Comparison of ENCODE assay signal across 8 cellular contexts in the genomic region with DNA sequence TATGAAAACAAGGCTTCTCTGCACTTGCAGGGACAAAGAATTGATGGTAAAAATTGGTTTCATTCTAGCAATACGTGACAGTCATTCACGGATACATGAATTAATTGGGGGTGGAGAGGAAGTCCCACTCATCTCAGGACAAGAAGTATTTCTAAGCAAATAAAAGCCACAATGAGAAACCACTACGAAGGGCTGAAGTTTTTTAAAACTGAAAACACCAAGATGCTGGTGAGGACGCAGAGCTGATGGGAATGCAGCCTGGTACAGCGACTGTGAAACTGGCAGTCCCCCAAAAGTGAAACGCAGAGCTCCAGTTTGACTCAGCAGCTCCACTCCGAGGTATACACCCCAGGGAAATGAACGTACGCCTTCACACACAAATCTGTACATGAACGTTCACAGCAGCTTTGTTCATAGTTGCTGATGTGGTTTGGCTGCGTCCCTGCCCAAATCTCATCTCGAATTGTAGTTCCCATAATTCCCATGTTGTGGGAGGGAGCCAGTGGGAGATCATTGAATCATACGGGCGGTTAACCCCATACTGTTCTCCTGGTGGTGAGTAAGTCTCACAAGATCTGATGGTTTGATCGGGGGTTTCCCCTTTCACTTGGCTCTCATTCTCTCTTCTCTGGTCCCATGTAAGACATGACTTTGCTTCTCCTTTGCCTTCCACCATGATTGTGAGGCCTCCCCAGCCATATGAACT.
DNase-seq lines count a peak whose midpoint lies in the region; ATAC-seq and TF ChIP-seq lines count a peak whose summit lies in the region.

No MANE protein-coding gene starts in this region.

- TF ChIP-seq POLR2A in heart left ventricle (IDR thresholded peaks at IDR 0.05): no peak

- peak in 2 of 4 donors; percentile 11 to 45 for ATAC-seq in heart left ventricle

- TF ChIP-seq CTCF in GM12865 (IDR thresholded peaks at IDR 0.05; ENCODE audit: insufficient read depth, low read depth, low read length, missing control alignments) (no peak), heart left ventricle (IDR thresholded peaks at IDR 0.05) (no peak)

- peak overlapping the region; percentile 28 for H3K4me3 ChIP-seq in GM12865 (ENCODE audit: low read depth, low read length)
- H3K4me3 ChIP-seq in heart left ventricle: peak overlapping the region in 7 of 12 donors; percentile 10 to 45 (median 22)

- DNase-seq in GM12865 (ENCODE audit: low read depth): peak; percentile 99
- peak; percentile 71 for DNase-seq in GOT3 (lab: John Stamatoyannopoulos, UW)
- peak; percentile 73 for DNase-seq in NAMALWA (ENCODE audit: low spot score)
- DNase-seq in activated T-helper 9 cell treated with anti-CD3 and anti-CD28 coated beads, Interleukin-2, amount 50 U/mL, for 16 hours (ENCODE audit: low read depth): peak; percentile 62
- DNase-seq in heart left ventricle: no peak
- DNase-seq in stimulated activated CD4-positive, alpha-beta T cell treated with anti-CD3 and anti-CD28 coated beads, Interleukin-1b, Interleukin-23, amount 100 ng/mL, for 48 hours: peak; percentile 93
- DNase-seq in NCI-H748 (lab: John Stamatoyannopoulos, UW; ENCODE audit: unreplicated experiment): no peak
- DNase-seq in NCI-H774 (lab: John Stamatoyannopoulos, UW): no peak

- intact Hi-C loops in heart left ventricle (cut with DNase I): loop anchor here (5.0 to 10.0 kb wide), 8 partner anchors 430 to 870 kb away; no protein-coding TSS in a partner anchor

- WGBS in heart left ventricle, 4 donors: 37 to 59% (median 54%) methylated on average over 15 of the region's 15 CpGs

- no peaks in the 10 kb centered on the region for H3K27me3 ChIP-seq in heart left ventricle

- peak overlapping the region in 1 of 12 donors; percentile 78 for H3K27ac ChIP-seq in heart left ventricle

- peaks cover 0 to 33% (median 5%) of the 10 kb centered on the region in 12 donors for H3K4me1 ChIP-seq in heart left ventricle

- H3K36me3 ChIP-seq in heart left ventricle: no peaks in the 10 kb centered on the region

- H3K9me3 ChIP-seq in heart left ventricle: no peaks in the 10 kb centered on the region

Comparison
In these comparisons a context has a peak if more than half of its experiments do, and no peak if none do; other contexts are left out.
1. DNase-seq: peak in GM12865 (single experiment), GOT3 (single experiment), NAMALWA (single experiment), activated T-helper 9 cell treated with anti-CD3 and anti-CD28 coated beads, Interleukin-2, amount 50 U/mL, for 16 hours (single experiment) and stimulated activated CD4-positive, alpha-beta T cell treated with anti-CD3 and anti-CD28 coated beads, Interleukin-1b, Interleukin-23, amount 100 ng/mL, for 48 hours (single experiment); none in heart left ventricle (0 of 5), NCI-H748 (single experiment) and NCI-H774 (single experiment).